12 cellular contexts compared by ENCODE assay signal in genomic region chr3:52236424-52236886, GRCh38. TPM values are rescaled to one million over a fixed set of nuclear protein-coding genes. Genes with fewer than 3 reads are reported as not detected.
A peak's percentile ranks its signal among the peaks of the same experiment; 100 is the strongest.
DNase-seq lines count a peak whose midpoint lies in the region; ATAC-seq and TF ChIP-seq lines count a peak whose summit lies in the region.
"Had no signal": no experiment of that assay in that cellular context is flagged by ENCODE, and none has a peak within 500 bp of the region (broad histone marks: within the 10 kb centered on the region; RNA-seq: fewer than 3 reads in every experiment).

No MANE protein-coding gene starts in this region.

- H3K9me2 ChIP-seq in GM23248 (ENCODE audit: insufficient read depth), result no peaks in the 10 kb centered on the region

- DNase-seq in GM23248 (no peak), WTC11 (ENCODE audit: low spot score) (no peak), glutamatergic neuron (no peak), COLO829 (ENCODE audit: low spot score) (no peak), NCI-H345 treated with DMSO at 0.1 percent for 48 hours (lab: John Stamatoyannopoulos, UW; ENCODE audit: unreplicated experiment) (no peak), SIG-M5 treated with dmso at 0.1 percent for 504 hours (lab: John Stamatoyannopoulos, UW; ENCODE audit: unreplicated experiment) (no peak)
- DNase-seq: activated CD4-positive, alpha-beta T cell treated with anti-CD3 and anti-CD28 coated beads, Interleukin-2, amount 50 U/mL, for 48 hours; GDM1 had no signal

- peaks cover 29% of the 10 kb centered on the region for H3F3A ChIP-seq in GM23248 (ENCODE audit: insufficient read depth)

- WGBS in GM23248 (ENCODE audit: low coverage in 1 of 2, low lambda C conversion rate in 2 of 2, missing lambda C conversion rate in 2 of 2), 2 experiments, result 83 to 86% methylated on average over 5 of the region's 5 CpGs

- CTCF ChIA-PET in WTC11 (lab: Charles Lee), result interaction anchor here (0.7 to 9.1 kb wide), 11 partner anchors 13 to 212 kb away, joined by 3 to 222 read pairs (median 3); partner anchors contain the start of genes TLR9 and WDR82

- ATAC-seq in WTC11 (no peak), HG03135 (IDR thresholded peaks at IDR 0.05; ENCODE audit: unreplicated experiment) (no peak)

- H3K36me3 Mint-ChIP-seq in WTC11, result no peaks in the 10 kb centered on the region
- no peaks in the 10 kb centered on the region for H3K36me3 Mint-ChIP-seq in glutamatergic neuron (ENCODE audit: unreplicated experiment)

- H4K20me1 ChIP-seq in GM23248 (ENCODE audit: insufficient read depth), result no peaks in the 10 kb centered on the region

- POLR2A ChIA-PET in WTC11 (lab: Charles Lee), result interaction anchor here (1.1 to 2.8 kb wide), 2 partner anchors 16 to 41 kb away, joined by 3 to 19 read pairs; partner anchors contain the start of gene WDR82

- peak overlapping the region; percentile 80; the same call in 1 of the 2 replicates for H3K4me3 ChIP-seq in GM23248
- peak overlapping the region; percentile 15 to 97 (median 18) for H3K4me3 ChIP-seq in skeletal muscle tissue (ENCODE audit: low read length in 3 of 3)

- in situ Hi-C loops in GM23248 (cut with MboI), result loop anchor here (10.0 kb wide), 1 partner anchor 108 kb away; no protein-coding TSS in a partner anchor

- H3K9me3 Mint-ChIP-seq in WTC11 (no peaks in the 10 kb centered on the region), glutamatergic neuron (ENCODE audit: unreplicated experiment) (peaks cover 21% of the 10 kb centered on the region)

- peaks cover 74% of the 10 kb centered on the region for H3K79me2 ChIP-seq in GM23248 (ENCODE audit: insufficient read depth)

- H3K27ac ChIP-seq in GM23248 (peak overlapping the region; percentile 100; the same call in 1 of the 2 replicates), skeletal muscle tissue (ENCODE audit: low read depth, low read length) (peak overlapping the region; percentile 99)

- H3K27me3 ChIP-seq in GM23248 (replicated peaks; ENCODE audit: insufficient read depth) (no peaks in the 10 kb centered on the region), skeletal muscle tissue (ENCODE audit: control insufficient read depth in 3 of 3, insufficient read depth in 3 of 3, low read length in 3 of 3) (no peaks in the 10 kb centered on the region)

- no peak overlapping the region for H2AFZ ChIP-seq in GM23248

- H3K4me2 ChIP-seq in GM23248 (ENCODE audit: unreplicated experiment), result peak overlapping the region; percentile 80

- no peaks in the 10 kb centered on the region for H3K27me3 Mint-ChIP-seq in WTC11 (ENCODE audit: low read depth)
- peaks cover 22% of the 10 kb centered on the region for H3K27me3 Mint-ChIP-seq in glutamatergic neuron (ENCODE audit: unreplicated experiment)

- TF ChIP-seq CTCF in WTC11 (IDR thresholded peaks at IDR 0.05), result no peak
- TF ChIP-seq CTCF in glutamatergic neuron (IDR thresholded peaks at IDR 0.05; ENCODE audit: partially characterized antibody, unreplicated experiment), result peak; percentile 19

- H3K4me1 Mint-ChIP-seq in WTC11, result peaks cover 43% of the 10 kb centered on the region
- H3K4me1 Mint-ChIP-seq in glutamatergic neuron (ENCODE audit: low read depth, unreplicated experiment), result peaks cover 27% of the 10 kb centered on the region

- H3K9ac ChIP-seq in GM23248 (peak overlapping the region; percentile 71; the same call in 1 of the 2 replicates), skeletal muscle tissue (ENCODE audit: low read depth in 1 of 3, low read length in 3 of 3) (peak overlapping the region; percentile 40 to 93 (median 70))

- H3K36me3 ChIP-seq in GM23248 (ENCODE audit: low read depth) (no peaks in the 10 kb centered on the region), skeletal muscle tissue (ENCODE audit: control insufficient read depth in 3 of 3, insufficient read depth in 3 of 3, low read length in 3 of 3) (peaks cover 7 to 27% (median 15%) of the 10 kb centered on the region in 3 donors)

- H3K27ac Mint-ChIP-seq in WTC11 (peak overlapping the region; percentile 80), glutamatergic neuron (ENCODE audit: unreplicated experiment) (no peak overlapping the region)

- H3K4me3 Mint-ChIP-seq in WTC11, result no peak overlapping the region
- H3K4me3 Mint-ChIP-seq in glutamatergic neuron (ENCODE audit: unreplicated experiment), result no peak overlapping the region

- peaks cover 32% of the 10 kb centered on the region for H3K4me1 ChIP-seq in GM23248 (ENCODE audit: insufficient read depth)
- H3K4me1 ChIP-seq in skeletal muscle tissue (ENCODE audit: control insufficient read depth in 3 of 3, insufficient read depth in 3 of 3, low read length in 3 of 3), result peaks cover 64 to 86% (median 69%) of the 10 kb centered on the region in 3 donors

- H3K9me3 ChIP-seq in GM23248 (ENCODE audit: low read depth) (no peaks in the 10 kb centered on the region), skeletal muscle tissue (ENCODE audit: control insufficient read depth in 3 of 3, low read length in 3 of 3) (no peaks in the 10 kb centered on the region)

TF ChIP-seq in WTC11, 78 proteins besides CTCF, POLR2A, EP300 and RAD21:
- no peak for TF ChIP-seq NFYB (CRISPR knock-in tag; conservative IDR thresholded peaks at IDR 0.05; ENCODE audit: low read depth)
- TF ChIP-seq SP1 (CRISPR knock-in tag; conservative IDR thresholded peaks at IDR 0.05), result no peak
- TF ChIP-seq NR1H2 (CRISPR knock-in tag; IDR thresholded peaks at IDR 0.05), result no peak
- TF ChIP-seq IRF2 (CRISPR knock-in tag; IDR thresholded peaks at IDR 0.05; ENCODE audit: borderline replicate concordance, low read depth), result no peak
- TF ChIP-seq ATF1 (CRISPR knock-in tag; IDR thresholded peaks at IDR 0.05), result no peak
- no peak for TF ChIP-seq ZNF281 (CRISPR knock-in tag; IDR thresholded peaks at IDR 0.05)

RNA-seq across cellular contexts. Expression of gene TWF2, which starts 2.5 kb away (rescaled TPM):
- 124 and 137 TPM in 2 replicates for total RNA-seq in GM23248 (2014; rRNA removed; shearing (Covaris generic))
- 95.1 and 105 TPM in 2 replicates for polyA plus RNA-seq in GM23248 (2016; fragmentation: Nextera tagmentation; extraction: Ambion mirVana)
- total RNA-seq in WTC11 (2021) (60.8 to 71.1 TPM (median 66.3 TPM) in 3 replicates), glutamatergic neuron (ENCODE audit: unreplicated experiment) (45.5 TPM), skeletal muscle tissue (18.8 TPM)

RNA-seq across cellular contexts. Expression of gene PPM1M, which starts 9.1 kb away (rescaled TPM):
- total RNA-seq in GM23248 (2014; rRNA removed; shearing (Covaris generic)), result 26.7 and 35.7 TPM in 2 replicates
- polyA plus RNA-seq in GM23248 (2016; fragmentation: Nextera tagmentation; extraction: Ambion mirVana), result 19.3 and 21.6 TPM in 2 replicates
- 5.1 to 7.0 TPM (median 6.0 TPM) in 3 replicates for total RNA-seq in WTC11 (2021)
- total RNA-seq in glutamatergic neuron (ENCODE audit: unreplicated experiment), result 7.8 TPM
- 8.4 TPM for total RNA-seq in skeletal muscle tissue

RNA-seq across cellular contexts. Expression of gene TLR9, which starts 11.0 kb away (rescaled TPM):
- not detected in 2 replicates for total RNA-seq in GM23248 (2014; rRNA removed; shearing (Covaris generic))
- 0.11 TPM in 1 of 2 replicates, not detected in the other for polyA plus RNA-seq in GM23248 (2016; fragmentation: Nextera tagmentation; extraction: Ambion mirVana)
- not detected in 3 replicates for total RNA-seq in WTC11 (2021)
- total RNA-seq in glutamatergic neuron (ENCODE audit: unreplicated experiment), result 0.37 TPM
- not detected for total RNA-seq in skeletal muscle tissue
- total RNA-seq: dermis microvascular lymphatic vessel endothelial cell, subcutaneous adipose tissue had no signal

RNA-seq across cellular contexts. Expression of gene ALAS1, which starts 38.5 kb away (rescaled TPM):
- 21.2 and 33.9 TPM in 2 replicates for total RNA-seq in GM23248 (2014; rRNA removed; shearing (Covaris generic))
- polyA plus RNA-seq in GM23248 (2016; fragmentation: Nextera tagmentation; extraction: Ambion mirVana), result 30.4 and 31.0 TPM in 2 replicates
- total RNA-seq in WTC11 (2021), result 39.1 to 43.0 TPM (median 39.4 TPM) in 3 replicates
- total RNA-seq in glutamatergic neuron (ENCODE audit: unreplicated experiment), result 41.7 TPM
- 31.3 TPM for total RNA-seq in skeletal muscle tissue

RNA-seq across cellular contexts. Expression of gene WDR82, which starts 42.0 kb away (rescaled TPM):
- 45.3 and 56.1 TPM in 2 replicates for total RNA-seq in GM23248 (2014; rRNA removed; shearing (Covaris generic))
- polyA plus RNA-seq in GM23248 (2016; fragmentation: Nextera tagmentation; extraction: Ambion mirVana), result 16.1 and 18.7 TPM in 2 replicates
- 64.6 to 69.7 TPM (median 64.9 TPM) in 3 replicates for total RNA-seq in WTC11 (2021)
- total RNA-seq in glutamatergic neuron (ENCODE audit: unreplicated experiment), result 118 TPM
- total RNA-seq in skeletal muscle tissue, result 69.9 TPM
